Comparison of ENCODE assay signal across 7 cellular contexts in the genomic region with DNA sequence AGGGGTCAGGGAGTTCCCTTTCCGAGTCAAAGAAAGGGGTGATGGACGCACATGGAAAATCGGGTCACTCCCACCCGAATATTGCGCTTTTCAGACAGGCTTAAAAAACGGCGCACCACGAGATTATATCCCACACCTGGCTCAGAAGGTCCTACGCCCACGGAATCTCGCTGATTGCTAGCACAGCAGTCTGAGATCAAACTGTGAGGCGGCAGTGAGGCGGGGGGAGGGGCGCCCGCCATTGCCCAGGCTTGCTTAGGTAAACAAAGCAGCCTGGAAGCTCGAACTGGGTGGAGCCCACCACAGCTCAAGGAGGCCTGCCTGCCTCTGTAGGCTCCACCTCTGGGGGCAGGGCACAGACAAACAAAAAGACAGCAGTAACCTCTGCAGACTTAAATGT. TPM values are rescaled to one million over a fixed set of nuclear protein-coding genes. Genes with fewer than 3 reads are reported as not detected.
"Had no signal": no experiment of that assay in that cellular context is flagged by ENCODE, and none has a peak within 500 bp of the region (broad histone marks: within the 10 kb centered on the region; RNA-seq: fewer than 3 reads in every experiment).

No MANE protein-coding gene starts in this region.

RNA-seq across cellular contexts. Expression of a gene that starts 37.1 kb away (rescaled TPM):
- total RNA-seq: activated CD8-positive, alpha-beta T cell treated with anti-CD3 and anti-CD28 coated beads for 36 hours; activated naive CD8-positive, alpha-beta T cell treated with anti-CD3 and anti-CD28 coated beads for 36 hours; activated T-cell treated with anti-CD3 and anti-CD28 coated beads, Interleukin-2, amount 50 U/mL, for 72 hours; activated T-helper 2 cell treated with anti-CD3 and anti-CD28 coated beads, Interferon-gamma antibody, Interleukin-2, Interleukin-4, amounts not matched to agents 10 μg/mL and 5 μg/mL and 100 μg/mL, durations not matched to agents 14 hours and 24 hours and 36 hours; K562; SJCRH30; T-helper 2 cell treated with Interferon-gamma antibody and Interleukin-4, amounts not matched to agents 100 ng/mL and 5 ng/mL, for 36 hours had no signal
